ENCODE assay signal across 15 cellular contexts in the genomic region with DNA sequence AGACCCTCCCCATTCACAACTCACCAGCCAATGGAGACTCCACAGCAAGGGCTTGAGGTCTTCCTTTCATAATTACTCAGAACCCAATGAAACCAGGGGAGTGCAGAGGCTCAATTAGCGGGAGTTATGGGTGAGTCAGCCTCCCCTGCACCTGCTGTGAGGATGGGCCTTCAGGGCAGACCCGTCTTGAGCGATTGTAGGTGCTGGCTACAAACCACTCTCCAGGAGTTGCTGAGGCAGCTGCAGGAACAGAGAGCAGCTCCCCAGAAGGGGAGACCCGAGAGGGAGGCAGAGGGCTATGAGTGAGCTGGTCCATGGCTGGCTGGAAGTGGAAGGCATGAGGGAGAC. TPM values are rescaled to one million over a fixed set of nuclear protein-coding genes. Genes with fewer than 3 reads are reported as not detected.
DNase-seq lines count a peak whose midpoint lies in the region; ATAC-seq and TF ChIP-seq lines count a peak whose summit lies in the region.
"Had no signal": no experiment of that assay in that cellular context is flagged by ENCODE, and none has a peak within 500 bp of the region (broad histone marks: within the 10 kb centered on the region; RNA-seq: fewer than 3 reads in every experiment).

No MANE protein-coding gene starts in this region.

- peaks cover 12% of the 10 kb centered on the region for H3K4me1 Mint-ChIP-seq in endodermal cell

- ATAC-seq in GM18870 (IDR thresholded peaks at IDR 0.05; ENCODE audit: unreplicated experiment) = no peak
- ATAC-seq in HG02840 (IDR thresholded peaks at IDR 0.05; ENCODE audit: low FRiP score, unreplicated experiment) = no peak
- ATAC-seq: gastroesophageal sphincter had no signal

- DNase-seq in stimulated activated CD4-positive, alpha-beta T cell treated with anti-CD3 and anti-CD28 coated beads, Interleukin-15, amount 100 ng/mL, for 24 hours = peak; percentile 7
- DNase-seq in stimulated activated CD4-positive, alpha-beta T cell treated with anti-CD3 and anti-CD28 coated beads, Interleukin-2, amount 100 ng/mL, for 24 hours = no peak
- DNase-seq in NCI-H226 (peak; percentile 89), endodermal cell (peak; percentile 38), HCEC 1CT (no peak), spleen (no peak)
- DNase-seq: DMS153; immature natural killer cell; NCI-H510A treated with DMSO at 0.1 percent for 48 hours; stimulated activated naive CD4-positive, alpha-beta T cell treated with Interleukin-2 at 50 U/mL for 16 hours had no signal

- H3K27ac Mint-ChIP-seq in endodermal cell = no peak overlapping the region
- H3K27ac Mint-ChIP-seq: immature natural killer cell had no signal

- no peak for TF ChIP-seq CTCF in endodermal cell (conservative IDR thresholded peaks at IDR 0.05)
- no peak for TF ChIP-seq CTCF in spleen (IDR thresholded peaks at IDR 0.05 in 8 of 11, conservative IDR thresholded peaks at IDR 0.05 in 3 of 11)

- H3K4me1 ChIP-seq in endodermal cell (ENCODE audit: control insufficient read depth, insufficient read depth, low read length) = no peaks in the 10 kb centered on the region
- peaks cover 0 to 9% (median 3%) of the 10 kb centered on the region in 6 donors for H3K4me1 ChIP-seq in spleen

- H3K9ac ChIP-seq in endodermal cell (ENCODE audit: extremely low read depth, low read length, poor library complexity, severe bottlenecking) = no peak overlapping the region

- H3K27ac ChIP-seq in endodermal cell (ENCODE audit: low read depth, low read length) (no peak overlapping the region), spleen (no peak overlapping the region)
- H3K27ac ChIP-seq: gastroesophageal sphincter, neutrophil had no signal

- H3K27me3 ChIP-seq in endodermal cell (ENCODE audit: control insufficient read depth, insufficient read depth, low read length, poor library complexity, severe bottlenecking) (no peaks in the 10 kb centered on the region), spleen (replicated peaks in 1 of 7) (peaks cover 0 to 59% (median 6%) of the 10 kb centered on the region in 7 donors)

- intact Hi-C loops in spleen (cut with DNase I; ENCODE audit: low total_unique reads) = no loop called here

- H3K27me3 Mint-ChIP-seq in endodermal cell (ENCODE audit: insufficient read depth) = peaks cover 27% of the 10 kb centered on the region

- H3K4me3 ChIP-seq in endodermal cell (ENCODE audit: low read length) (no peak overlapping the region), spleen (no peak overlapping the region)
- H3K4me3 ChIP-seq: gastroesophageal sphincter had no signal

- H3K9me3 ChIP-seq in endodermal cell (ENCODE audit: control insufficient read depth, low read length) = no peaks in the 10 kb centered on the region
- H3K9me3 ChIP-seq in spleen = no peaks in the 10 kb centered on the region
- H3K9me3 ChIP-seq: gastroesophageal sphincter, neutrophil had no signal

- no peaks in the 10 kb centered on the region for H3K36me3 Mint-ChIP-seq in endodermal cell (ENCODE audit: low read depth)
- H3K36me3 Mint-ChIP-seq: immature natural killer cell had no signal

- H3K4me3 Mint-ChIP-seq in endodermal cell = no peak overlapping the region
- H3K4me3 Mint-ChIP-seq: immature natural killer cell had no signal

- TF ChIP-seq POLR2A in spleen (IDR thresholded peaks at IDR 0.05) = no peak

- H3K36me3 ChIP-seq in endodermal cell (ENCODE audit: control insufficient read depth, insufficient read depth, low read length) = no peaks in the 10 kb centered on the region
- no peaks in the 10 kb centered on the region for H3K36me3 ChIP-seq in spleen
- H3K36me3 ChIP-seq: gastroesophageal sphincter, neutrophil had no signal

- no peaks in the 10 kb centered on the region for H3K9me3 Mint-ChIP-seq in endodermal cell
- H3K9me3 Mint-ChIP-seq: immature natural killer cell had no signal

- WGBS in endodermal cell (ENCODE audit: insufficient coverage in 1 of 2, insufficient read length in 1 of 2), 2 experiments = 76 to 77% methylated on average over 4 of the region's 4 CpGs
- WGBS in spleen, 5 donors = 52 to 78% (median 66%) methylated on average over 4 of the region's 4 CpGs

RNA-seq across cellular contexts. Expression of gene SORCS3, which starts 58.5 kb away (rescaled TPM):
- total RNA-seq in endodermal cell = under 1 TPM in 1 of 2 donors, not detected in 1; 0.68 TPM
- polyA plus RNA-seq in endodermal cell (2013, experiment 1 of 2) = 0.50 TPM
- 0.46 TPM for polyA plus RNA-seq in endodermal cell (2013, experiment 2 of 2)
- total RNA-seq in spleen = under 1 TPM in 2 of 7 donors, not detected in 5; 0.03 to 0.06 TPM
- polyA plus RNA-seq in spleen = not detected
- total RNA-seq: mesenteric fat pad had no signal
- polyA plus RNA-seq: immature natural killer cell had no signal

Comparison
In these comparisons a context has a peak if more than half of its experiments do, and no peak if none do; other contexts are left out.
1. DNase-seq: peak in stimulated activated CD4-positive, alpha-beta T cell treated with anti-CD3 and anti-CD28 coated beads, Interleukin-15, amount 100 ng/mL, for 24 hours (single experiment), NCI-H226 (single experiment) and endodermal cell (single experiment); none in stimulated activated CD4-positive, alpha-beta T cell treated with anti-CD3 and anti-CD28 coated beads, Interleukin-2, amount 100 ng/mL, for 24 hours (0 of 2), HCEC 1CT (single experiment) and spleen (single experiment).